ENCODE assay signal across 12 cellular contexts in genomic region chr9:77883133-77883532, GRCh38.
"Had no signal": no experiment of that assay in that cellular context is flagged by ENCODE, and none has a peak within 500 bp of the region (broad histone marks: within the 10 kb centered on the region; RNA-seq: fewer than 3 reads in every experiment).

No MANE protein-coding gene starts in this region.

- H3K4me3 Mint-ChIP-seq: activated naive CD8-positive, alpha-beta T cell; naive thymus-derived CD4-positive, alpha-beta T cell had no signal

- H3K27ac Mint-ChIP-seq: activated naive CD8-positive, alpha-beta T cell had no signal

- H3K27me3 ChIP-seq: ascending aorta, cardiac muscle cell, esophagus squamous epithelium, right atrium auricular region, SJCRH30, upper lobe of left lung had no signal

- H3K36me3 ChIP-seq: ascending aorta, cardiac muscle cell, esophagus squamous epithelium, right atrium auricular region, SJCRH30, upper lobe of left lung had no signal

- H3K27ac ChIP-seq: cardiac muscle cell, right atrium auricular region, SJCRH30, skin epidermis had no signal

- H3K4me1 ChIP-seq: right atrium auricular region had no signal

- H3K27me3 Mint-ChIP-seq: activated naive CD8-positive, alpha-beta T cell; naive thymus-derived CD4-positive, alpha-beta T cell had no signal

- ATAC-seq: left cardiac atrium; naive thymus-derived CD4-positive, alpha-beta T cell had no signal

- H3K9me3 ChIP-seq: ascending aorta, esophagus squamous epithelium, right atrium auricular region, SJCRH30, upper lobe of left lung had no signal

- DNase-seq: esophagus squamous epithelium; foreskin fibroblast; glutamatergic neuron; left cardiac atrium; naive thymus-derived CD4-positive, alpha-beta T cell; SJCRH30; upper lobe of left lung had no signal

- H3K9me3 Mint-ChIP-seq: naive thymus-derived CD4-positive, alpha-beta T cell had no signal

- H3K4me3 ChIP-seq: ascending aorta, cardiac muscle cell, esophagus squamous epithelium, right atrium auricular region, SJCRH30, skin epidermis, upper lobe of left lung had no signal
